ENCODE assay signal across 11 cellular contexts in genomic region chr1:210374600-210374953, GRCh38. TPM values are rescaled to one million over a fixed set of nuclear protein-coding genes. Genes with fewer than 3 reads are reported as not detected.
DNase-seq lines count a peak whose midpoint lies in the region; ATAC-seq and TF ChIP-seq lines count a peak whose summit lies in the region.
"Had no signal": no experiment of that assay in that cellular context is flagged by ENCODE, and none has a peak within 500 bp of the region (broad histone marks: within the 10 kb centered on the region; RNA-seq: fewer than 3 reads in every experiment).

No MANE protein-coding gene starts in this region.

- H3K9me3 Mint-ChIP-seq in type B pancreatic cell, result no peaks in the 10 kb centered on the region

- no peak for TF ChIP-seq CTCF in left ventricle myocardium inferior (IDR thresholded peaks at IDR 0.05; ENCODE audit: borderline replicate concordance)
- TF ChIP-seq CTCF in RWPE2 (IDR thresholded peaks at IDR 0.05; ENCODE audit: poor library complexity, severe bottlenecking), result peak; percentile 49
- TF ChIP-seq CTCF in esophagus squamous epithelium (IDR thresholded peaks at IDR 0.05), result no peak
- peak; percentile 12 for TF ChIP-seq CTCF in type B pancreatic cell (conservative IDR thresholded peaks at IDR 0.05)

- WGBS in esophagus squamous epithelium, 2 donors, result 28 to 55% methylated on average over 3 to 4 of the region's 4 CpGs

- no peaks in the 10 kb centered on the region for H3K36me3 Mint-ChIP-seq in type B pancreatic cell

- DNase-seq in left ventricle myocardium inferior (no peak), cardiac septum (ENCODE audit: low spot score) (no peak), RWPE2 (ENCODE audit: low spot score) (no peak), esophagus squamous epithelium (lab: John Stamatoyannopoulos, UW) (no peak), type B pancreatic cell (ENCODE audit: extremely low spot score, unreplicated experiment) (no peak), Kasumi-1 (lab: John Stamatoyannopoulos, UW) (no peak), ecto neural progenitor cell (ENCODE audit: low spot score) (no peak), mesenteric fat pad (ENCODE audit: low spot score) (no peak)

- H3K27me3 ChIP-seq in left ventricle myocardium inferior (ENCODE audit: low read depth), result no peaks in the 10 kb centered on the region
- no peaks in the 10 kb centered on the region for H3K27me3 ChIP-seq in RWPE2 (ENCODE audit: insufficient read depth, poor library complexity, severe bottlenecking)
- no peaks in the 10 kb centered on the region for H3K27me3 ChIP-seq in esophagus squamous epithelium
- H3K27me3 ChIP-seq: BLaER1 treated with 17β-estradiol and CSF1 and Interleukin-3, amounts not matched to agents 10 nM and 100 nM; sigmoid colon had no signal

- H3K4me3 Mint-ChIP-seq in type B pancreatic cell, result no peak overlapping the region

- H3K4me1 ChIP-seq in left ventricle myocardium inferior, result no peaks in the 10 kb centered on the region
- H3K4me1 ChIP-seq in RWPE2 (ENCODE audit: insufficient read depth, poor library complexity, severe bottlenecking), result peaks cover 18% of the 10 kb centered on the region
- H3K4me1 ChIP-seq in esophagus squamous epithelium, result peaks cover 4 to 46% (median 14%) of the 10 kb centered on the region in 3 donors
- H3K4me1 ChIP-seq: BLaER1 treated with 17β-estradiol and CSF1 and Interleukin-3, amounts not matched to agents 10 nM and 100 nM; lower lobe of right lung; sigmoid colon had no signal

- H3K27ac Mint-ChIP-seq in type B pancreatic cell, result peak overlapping the region; percentile 70

- H3K4me1 Mint-ChIP-seq in type B pancreatic cell (ENCODE audit: unreplicated experiment), result peaks cover 17% of the 10 kb centered on the region

- H3K27ac ChIP-seq in left ventricle myocardium inferior (replicated peaks), result peak overlapping the region; percentile 37
- H3K27ac ChIP-seq in RWPE2 (ENCODE audit: poor library complexity, severe bottlenecking), result peak overlapping the region; percentile 58
- peak overlapping the region; percentile 46 to 82 (median 62) for H3K27ac ChIP-seq in esophagus squamous epithelium
- H3K27ac ChIP-seq: lower lobe of right lung had no signal

- no peaks in the 10 kb centered on the region for H3K36me3 ChIP-seq in left ventricle myocardium inferior
- no peaks in the 10 kb centered on the region for H3K36me3 ChIP-seq in RWPE2 (ENCODE audit: low read depth)
- no peaks in the 10 kb centered on the region for H3K36me3 ChIP-seq in esophagus squamous epithelium
- H3K36me3 ChIP-seq: BLaER1 treated with 17β-estradiol and CSF1 and Interleukin-3, amounts not matched to agents 10 nM and 100 nM; lower lobe of right lung; sigmoid colon had no signal

- H3K9me3 ChIP-seq in left ventricle myocardium inferior (replicated peaks), result no peaks in the 10 kb centered on the region
- H3K9me3 ChIP-seq in RWPE2 (ENCODE audit: severe bottlenecking), result no peaks in the 10 kb centered on the region
- H3K9me3 ChIP-seq in esophagus squamous epithelium, result no peaks in the 10 kb centered on the region
- H3K9me3 ChIP-seq: BLaER1 treated with 17β-estradiol and CSF1 and Interleukin-3, amounts not matched to agents 10 nM and 100 nM; lower lobe of right lung; sigmoid colon had no signal

- H3K27me3 Mint-ChIP-seq in type B pancreatic cell, result no peaks in the 10 kb centered on the region

- no peak for ATAC-seq in RWPE2 (ENCODE audit: low read depth)

- H3K4me3 ChIP-seq in left ventricle myocardium inferior (no peak overlapping the region), RWPE2 (ENCODE audit: severe bottlenecking) (no peak overlapping the region), esophagus squamous epithelium (no peak overlapping the region)
- H3K4me3 ChIP-seq: BLaER1 treated with 17β-estradiol and CSF1 and Interleukin-3, amounts not matched to agents 10 nM and 100 nM; lower lobe of right lung; sigmoid colon had no signal

- no peak for TF ChIP-seq POLR2A in esophagus squamous epithelium (IDR thresholded peaks at IDR 0.05)

- intact Hi-C loops in left ventricle myocardium inferior (cut with micrococcal nuclease) (no loop called here), cardiac septum (cut with DNase I) (no loop called here), esophagus squamous epithelium (cut with DNase I) (no loop called here)

RNA-seq across cellular contexts. Expression of gene HHAT, which starts 45.9 kb away (rescaled TPM):
- total RNA-seq in left ventricle myocardium inferior, result 2.1 TPM
- total RNA-seq in cardiac septum, result 2.4 TPM
- total RNA-seq in esophagus squamous epithelium, result 1 to 10 TPM; 3.4 to 5.2 (median 4.0) TPM
- total RNA-seq in type B pancreatic cell (ENCODE audit: low replicate concordance), result 7.5 and 9.0 TPM in 2 replicates
- 2.5 TPM for total RNA-seq in mesenteric fat pad

Comparison
In these comparisons a context has a peak if more than half of its experiments do, and no peak if none do; other contexts are left out.
1. CTCF ChIP-seq: peak in RWPE2 (single experiment) and type B pancreatic cell (single experiment); none in left ventricle myocardium inferior (single experiment) and esophagus squamous epithelium (0 of 6).
2. Peak in every context shown above with its lines, with median percentiles within 50 percentile points of each other: H3K27ac ChIP-seq.